Comparison of ENCODE assay signal across 18 cellular contexts in the genomic region with DNA sequence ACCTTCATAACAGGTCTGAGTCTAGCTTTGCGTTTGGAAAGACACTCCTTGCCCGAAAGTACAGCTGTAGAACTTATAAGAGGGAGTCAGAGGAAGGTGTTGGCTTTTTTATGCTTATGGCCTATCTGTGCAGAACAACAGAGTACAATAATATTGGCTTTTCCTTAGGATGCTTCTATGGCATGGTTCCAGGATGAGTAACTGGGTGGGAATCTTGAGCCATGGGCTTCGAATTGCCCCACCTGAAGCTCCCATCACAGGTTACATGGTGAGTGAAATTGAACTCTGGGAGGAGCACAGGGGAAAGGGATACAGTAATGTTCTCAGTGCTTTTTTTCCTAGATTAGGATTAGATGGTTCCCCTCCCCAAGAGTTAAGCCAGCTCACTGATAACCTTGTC.
"Had no signal": no experiment of that assay in that cellular context is flagged by ENCODE, and none has a peak within 500 bp of the region (broad histone marks: within the 10 kb centered on the region; RNA-seq: fewer than 3 reads in every experiment).

No MANE protein-coding gene starts in this region.

- DNase-seq: activated CD4-positive, alpha-beta T cell treated with anti-CD3 and anti-CD28 coated beads for 1 hour; activated naive CD8-positive, alpha-beta T cell treated with anti-CD3 and anti-CD28 coated beads, Interleukin-2, amount 10 ng/mL, durations not matched to agents 7 days and 5 days; activated T-cell treated with anti-CD3 and anti-CD28 coated beads for 4 hours; anterior cingulate cortex; brain microvascular endothelial cell; cerebellar nuclear complex; effector CD4-positive, alpha-beta T cell; islet precursor cell; midbrain; posterior cingulate gyrus; spleen; stimulated activated naive CD4-positive, alpha-beta T cell; WERI-Rb-1 had no signal

- H3K27me3 Mint-ChIP-seq: activated naive CD8-positive, alpha-beta T cell treated with anti-CD3 and anti-CD28 coated beads, Interleukin-2, amount 10 ng/mL, durations not matched to agents 7 days and 5 days had no signal

- H3K9me3 ChIP-seq: esophagus muscularis mucosa, spleen had no signal

- H3K4me3 ChIP-seq: esophagus muscularis mucosa, lung, spleen had no signal

- H3K27ac Mint-ChIP-seq: activated naive CD8-positive, alpha-beta T cell treated with anti-CD3 and anti-CD28 coated beads, Interleukin-2, amount 10 ng/mL, durations not matched to agents 7 days and 5 days; activated T-helper 1 cell treated with anti-CD3 and anti-CD28 coated beads, Interleukin-12 subunit alpha, Interleukin-12 subunit beta, Interleukin-2, Interleukin-4 antibody, amounts not matched to agents 30 ng/mL and 10 ng/mL and 1 ng/mL, durations not matched to agents 14 hours and 24 hours and 36 hours; nephron; T-helper 1 cell treated with Interleukin-12 subunit alpha and Interleukin-12 subunit beta and Interleukin-4 antibody, amounts not matched to agents 30 μg/mL and 1 μg/mL, for 36 hours had no signal

- H3K4me1 ChIP-seq: esophagus muscularis mucosa had no signal

- H3K4me3 Mint-ChIP-seq: activated naive CD8-positive, alpha-beta T cell treated with anti-CD3 and anti-CD28 coated beads, Interleukin-2, amount 10 ng/mL, durations not matched to agents 7 days and 5 days; activated T-helper 1 cell treated with anti-CD3 and anti-CD28 coated beads, Interleukin-12 subunit alpha, Interleukin-12 subunit beta, Interleukin-2, Interleukin-4 antibody, amounts not matched to agents 30 ng/mL and 10 ng/mL and 1 ng/mL, durations not matched to agents 14 hours and 24 hours and 36 hours; nephron; T-helper 1 cell treated with Interleukin-12 subunit alpha and Interleukin-12 subunit beta and Interleukin-4 antibody, amounts not matched to agents 30 μg/mL and 1 μg/mL, for 36 hours had no signal

- H3K4me1 Mint-ChIP-seq: nephron had no signal

- H3K9me3 Mint-ChIP-seq: activated naive CD8-positive, alpha-beta T cell treated with anti-CD3 and anti-CD28 coated beads, Interleukin-2, amount 10 ng/mL, durations not matched to agents 7 days and 5 days; activated T-helper 1 cell treated with anti-CD3 and anti-CD28 coated beads, Interleukin-12 subunit alpha, Interleukin-12 subunit beta, Interleukin-2, Interleukin-4 antibody, amounts not matched to agents 30 ng/mL and 10 ng/mL and 1 ng/mL, durations not matched to agents 14 hours and 24 hours and 36 hours; nephron; T-helper 1 cell treated with Interleukin-12 subunit alpha and Interleukin-12 subunit beta and Interleukin-4 antibody, amounts not matched to agents 30 μg/mL and 1 μg/mL, for 36 hours had no signal

- H3K27me3 ChIP-seq: brain microvascular endothelial cell, esophagus muscularis mucosa, spleen had no signal

- H3K27ac ChIP-seq: brain microvascular endothelial cell, esophagus muscularis mucosa, spleen, WERI-Rb-1 had no signal
